In genomic region chr17:39745335-39746144, GRCh38 we compare ENCODE assay signal across 31 cellular contexts. TPM values are rescaled to one million over a fixed set of nuclear protein-coding genes. Genes with fewer than 3 reads are reported as not detected.
DNase-seq lines count a peak whose midpoint lies in the region; ATAC-seq and TF ChIP-seq lines count a peak whose summit lies in the region.
"Had no signal": no experiment of that assay in that cellular context is flagged by ENCODE, and none has a peak within 500 bp of the region (broad histone marks: within the 10 kb centered on the region; RNA-seq: fewer than 3 reads in every experiment).

No MANE protein-coding gene starts in this region.

- peaks cover 8% of the 10 kb centered on the region for H3K4me1 Mint-ChIP-seq in activated naive CD4-positive, alpha-beta T cell treated with anti-CD3 and anti-CD28 coated beads, Interleukin-2, amount 10 ng/mL, durations not matched to agents 7 days and 5 days
- H3K4me1 Mint-ChIP-seq in activated naive CD4-positive, alpha-beta T cell treated with anti-CD3 and anti-CD28 coated beads for 36 hours (ENCODE audit: low read depth): peaks cover under 1% of the 10 kb centered on the region
- H3K4me1 Mint-ChIP-seq in stimulated activated memory B cell treated with anti-CD40 and anti-IgM and Interleukin-4, amounts not matched to agents 10 μg/mL and 1 μg/mL and 100 μg/mL, for 72 hours: peaks cover 5% of the 10 kb centered on the region
- H3K4me1 Mint-ChIP-seq: CD14-positive monocyte; CD8-positive, alpha-beta memory T cell had no signal

- CTCF ChIA-PET in activated naive CD4-positive, alpha-beta T cell treated with anti-CD3 and anti-CD28 coated beads, Interleukin-2, amount 10 ng/mL, durations not matched to agents 7 days and 5 days (lab: Charles Lee): interaction anchor here (0.6 to 1.9 kb wide), 2 partner anchors 14 to 34 kb away, joined by 3 to 5 read pairs; no protein-coding TSS in a partner anchor
- CTCF ChIA-PET in activated naive CD4-positive, alpha-beta T cell treated with anti-CD3 and anti-CD28 coated beads for 36 hours (lab: Charles Lee): no interaction called here
- CTCF ChIA-PET in RWPE1 (lab: Yijun Ruan, JAX): no interaction called here

- no peaks in the 10 kb centered on the region for H4K20me1 ChIP-seq in smooth muscle cell (ENCODE audit: low read depth)

- peak; percentile 6 for DNase-seq in activated naive CD4-positive, alpha-beta T cell treated with anti-CD3 and anti-CD28 coated beads, Interleukin-2, amount 10 ng/mL, durations not matched to agents 7 days and 5 days
- no peak for DNase-seq in activated naive CD4-positive, alpha-beta T cell treated with anti-CD3 and anti-CD28 coated beads for 36 hours
- DNase-seq in RWPE1 (ENCODE audit: low spot score) (no peak), lower lobe of right lung (peak; percentile 34), inferior parietal cortex (ENCODE audit: extremely low spot score) (no peak), smooth muscle cell (lab: John Stamatoyannopoulos, UW; ENCODE audit: unreplicated experiment) (no peak)
- no peak for DNase-seq in stimulated activated naive CD4-positive, alpha-beta T cell treated with Interleukin-2 at 50 U/mL for 16 hours (lab: John Stamatoyannopoulos, UW)
- DNase-seq: 8988T; ACHN; BE2C; CD8-positive, alpha-beta memory T cell; DND-41; GM23248; H7; HFFc6; IMR-90; MM.1S; NCI-H1048; NCI-H1417; NCI-H1694 treated with DMSO at 0.1 percent for 48 hours; NCI-H2081 treated with DMSO at 0.1 percent for 48 hours; NCI-H2171; NCI-H226; NCI-H510A; NCI-H69; RPMI8226; SIG-M5 had no signal

- H2AFZ ChIP-seq in smooth muscle cell (ENCODE audit: low read depth): no peak overlapping the region
- H2AFZ ChIP-seq: GM23248 had no signal

- H3K9me3 ChIP-seq in lower lobe of right lung: no peaks in the 10 kb centered on the region
- H3K9me3 ChIP-seq in smooth muscle cell (replicated peaks; ENCODE audit: low read depth): no peaks in the 10 kb centered on the region
- H3K9me3 ChIP-seq: BE2C had no signal

- H3K27me3 ChIP-seq in lower lobe of right lung (ENCODE audit: low read depth) (peaks cover 7% of the 10 kb centered on the region), smooth muscle cell (ENCODE audit: low read depth) (peaks cover under 1% of the 10 kb centered on the region)

- TF ChIP-seq CTCF in RWPE1 (conservative IDR thresholded peaks at IDR 0.05; ENCODE audit: low read depth) (no peak), lower lobe of right lung (IDR thresholded peaks at IDR 0.05) (no peak), smooth muscle cell (IDR thresholded peaks at IDR 0.05; ENCODE audit: borderline replicate concordance, insufficient read depth, poor library complexity, severe bottlenecking) (no peak)

- POLR2A ChIA-PET in RWPE1 (lab: Yijun Ruan, JAX; ENCODE audit: low non-redundant PET): no interaction called here

- no peak overlapping the region for H3K9ac ChIP-seq in smooth muscle cell (ENCODE audit: low read depth)
- H3K9ac ChIP-seq: GM23248, KMS-11 had no signal

- H3K79me2 ChIP-seq in smooth muscle cell (ENCODE audit: low read depth): no peaks in the 10 kb centered on the region

- intact Hi-C loops in activated naive CD4-positive, alpha-beta T cell treated with anti-CD3 and anti-CD28 coated beads for 36 hours (cut with micrococcal nuclease): no loop called here
- intact Hi-C loops in lower lobe of right lung (cut with DNase I): no loop called here

- H3K4me3 ChIP-seq in lower lobe of right lung (no peak overlapping the region), smooth muscle cell (no peak overlapping the region)
- H3K4me3 ChIP-seq: GM23248, SK-N-MC had no signal

- H3K36me3 ChIP-seq in lower lobe of right lung: peaks cover 25% of the 10 kb centered on the region
- no peaks in the 10 kb centered on the region for H3K36me3 ChIP-seq in smooth muscle cell (ENCODE audit: low read depth)
- H3K36me3 ChIP-seq: BE2C had no signal

- H3K36me3 Mint-ChIP-seq in activated naive CD4-positive, alpha-beta T cell treated with anti-CD3 and anti-CD28 coated beads, Interleukin-2, amount 10 ng/mL, durations not matched to agents 7 days and 5 days: no peaks in the 10 kb centered on the region
- no peaks in the 10 kb centered on the region for H3K36me3 Mint-ChIP-seq in activated naive CD4-positive, alpha-beta T cell treated with anti-CD3 and anti-CD28 coated beads for 36 hours (ENCODE audit: low read depth)
- H3K36me3 Mint-ChIP-seq in stimulated activated memory B cell treated with anti-CD40 and anti-IgM and Interleukin-4, amounts not matched to agents 10 μg/mL and 1 μg/mL and 100 μg/mL, for 72 hours: no peaks in the 10 kb centered on the region
- H3K36me3 Mint-ChIP-seq: CD14-positive monocyte; CD8-positive, alpha-beta memory T cell had no signal

- no peaks in the 10 kb centered on the region for H3K9me3 Mint-ChIP-seq in activated naive CD4-positive, alpha-beta T cell treated with anti-CD3 and anti-CD28 coated beads, Interleukin-2, amount 10 ng/mL, durations not matched to agents 7 days and 5 days
- no peaks in the 10 kb centered on the region for H3K9me3 Mint-ChIP-seq in activated naive CD4-positive, alpha-beta T cell treated with anti-CD3 and anti-CD28 coated beads for 36 hours
- no peaks in the 10 kb centered on the region for H3K9me3 Mint-ChIP-seq in stimulated activated memory B cell treated with anti-CD40 and anti-IgM and Interleukin-4, amounts not matched to agents 10 μg/mL and 1 μg/mL and 100 μg/mL, for 72 hours
- H3K9me3 Mint-ChIP-seq: CD8-positive, alpha-beta memory T cell; HFFc6 had no signal

- H3K27ac ChIP-seq in RWPE1 (peak overlapping the region; percentile 35), lower lobe of right lung (no peak overlapping the region), smooth muscle cell (ENCODE audit: low read depth) (no peak overlapping the region)
- H3K27ac ChIP-seq: GM23248, KMS-11, SK-N-MC had no signal

- H3F3A ChIP-seq in smooth muscle cell (ENCODE audit: low read depth): no peaks in the 10 kb centered on the region

- H3K27ac Mint-ChIP-seq in activated naive CD4-positive, alpha-beta T cell treated with anti-CD3 and anti-CD28 coated beads, Interleukin-2, amount 10 ng/mL, durations not matched to agents 7 days and 5 days: no peak overlapping the region
- no peak overlapping the region for H3K27ac Mint-ChIP-seq in activated naive CD4-positive, alpha-beta T cell treated with anti-CD3 and anti-CD28 coated beads for 36 hours
- no peak overlapping the region for H3K27ac Mint-ChIP-seq in stimulated activated memory B cell treated with anti-CD40 and anti-IgM and Interleukin-4, amounts not matched to agents 10 μg/mL and 1 μg/mL and 100 μg/mL, for 72 hours
- H3K27ac Mint-ChIP-seq: CD14-positive monocyte, HFFc6 had no signal

- no peak for ATAC-seq in lower lobe of right lung
- peak; percentile 9 for ATAC-seq in stimulated activated memory B cell treated with anti-CD40 and anti-IgM and Interleukin-4, amounts not matched to agents 10 μg/mL and 1 μg/mL and 100 μg/mL, for 72 hours

- H3K27me3 Mint-ChIP-seq in activated naive CD4-positive, alpha-beta T cell treated with anti-CD3 and anti-CD28 coated beads, Interleukin-2, amount 10 ng/mL, durations not matched to agents 7 days and 5 days: peaks cover 70% of the 10 kb centered on the region
- peaks cover 2% of the 10 kb centered on the region for H3K27me3 Mint-ChIP-seq in activated naive CD4-positive, alpha-beta T cell treated with anti-CD3 and anti-CD28 coated beads for 36 hours (ENCODE audit: low read depth)
- peaks cover 29% of the 10 kb centered on the region for H3K27me3 Mint-ChIP-seq in stimulated activated memory B cell treated with anti-CD40 and anti-IgM and Interleukin-4, amounts not matched to agents 10 μg/mL and 1 μg/mL and 100 μg/mL, for 72 hours

- no peak overlapping the region for H3K4me2 ChIP-seq in smooth muscle cell
- H3K4me2 ChIP-seq: KMS-11 had no signal

- H3K4me3 Mint-ChIP-seq in activated naive CD4-positive, alpha-beta T cell treated with anti-CD3 and anti-CD28 coated beads, Interleukin-2, amount 10 ng/mL, durations not matched to agents 7 days and 5 days: no peak overlapping the region
- H3K4me3 Mint-ChIP-seq in activated naive CD4-positive, alpha-beta T cell treated with anti-CD3 and anti-CD28 coated beads for 36 hours: no peak overlapping the region
- no peak overlapping the region for H3K4me3 Mint-ChIP-seq in stimulated activated memory B cell treated with anti-CD40 and anti-IgM and Interleukin-4, amounts not matched to agents 10 μg/mL and 1 μg/mL and 100 μg/mL, for 72 hours
- H3K4me3 Mint-ChIP-seq: CD14-positive monocyte, HFFc6 had no signal

- WGBS in smooth muscle cell (ENCODE audit: low lambda C conversion rate): 94% methylated on average over 23 of the region's 23 CpGs

- H3K4me1 ChIP-seq in lower lobe of right lung: peaks cover 10% of the 10 kb centered on the region
- H3K4me1 ChIP-seq in smooth muscle cell (ENCODE audit: low read depth): peaks cover 3% of the 10 kb centered on the region
- H3K4me1 ChIP-seq: BE2C had no signal

RNA-seq across cellular contexts. Expression of gene GRB7, which starts 7.8 kb away (rescaled TPM):
- 1 to 10 TPM; 2.0 to 2.1 TPM for total RNA-seq in activated naive CD4-positive, alpha-beta T cell treated with anti-CD3 and anti-CD28 coated beads for 36 hours
- total RNA-seq in lower lobe of right lung: 34.5 TPM
- 2.7 and 3.6 TPM in 2 replicates for total RNA-seq in smooth muscle cell
- 4.1 and 9.1 TPM in 2 replicates for polyA plus RNA-seq in smooth muscle cell
- total RNA-seq: CD8-positive, alpha-beta memory T cell; GM23248; HFFc6 had no signal
- polyA plus RNA-seq: CD14-positive monocyte; CD8-positive, alpha-beta memory T cell; GM23248 had no signal

RNA-seq across cellular contexts. Expression of gene MIEN1, which starts 15.2 kb away (rescaled TPM):
- total RNA-seq in activated naive CD4-positive, alpha-beta T cell treated with anti-CD3 and anti-CD28 coated beads for 36 hours: 10 to 100 TPM; 35.2 to 36.5 TPM
- 46.4 TPM for total RNA-seq in lower lobe of right lung
- 33.5 and 55.8 TPM in 2 replicates for total RNA-seq in smooth muscle cell
- polyA plus RNA-seq in smooth muscle cell: 70.7 and 71.5 TPM in 2 replicates

RNA-seq across cellular contexts. Expression of gene ERBB2, which starts 45.7 kb away (rescaled TPM):
- 1 to 10 TPM; 6.0 to 6.3 TPM for total RNA-seq in activated naive CD4-positive, alpha-beta T cell treated with anti-CD3 and anti-CD28 coated beads for 36 hours
- total RNA-seq in lower lobe of right lung (96.1 TPM), smooth muscle cell (44.5 and 49.4 TPM in 2 replicates)
- 53.6 and 56.1 TPM in 2 replicates for polyA plus RNA-seq in smooth muscle cell

RNA-seq across cellular contexts. Expression of gene PGAP3, which starts 57.7 kb away (rescaled TPM):
- 10 to 100 TPM; 11.8 to 11.9 TPM for total RNA-seq in activated naive CD4-positive, alpha-beta T cell treated with anti-CD3 and anti-CD28 coated beads for 36 hours
- total RNA-seq in lower lobe of right lung (20.7 TPM), smooth muscle cell (16.5 and 19.4 TPM in 2 replicates)
- 19.1 and 26.4 TPM in 2 replicates for polyA plus RNA-seq in smooth muscle cell

Comparison
In these comparisons a context has a peak if more than half of its experiments do, and no peak if none do; other contexts are left out.
1. DNase-seq: peak in activated naive CD4-positive, alpha-beta T cell treated with anti-CD3 and anti-CD28 coated beads, Interleukin-2, amount 10 ng/mL, durations not matched to agents 7 days and 5 days (single experiment) and lower lobe of right lung (single experiment); none in activated naive CD4-positive, alpha-beta T cell treated with anti-CD3 and anti-CD28 coated beads for 36 hours (single experiment), RWPE1 (single experiment), inferior parietal cortex (single experiment), stimulated activated naive CD4-positive, alpha-beta T cell treated with Interleukin-2 at 50 U/mL for 16 hours (single experiment) and smooth muscle cell (single experiment).